16 cellular contexts compared by ENCODE assay signal in the genomic region with DNA sequence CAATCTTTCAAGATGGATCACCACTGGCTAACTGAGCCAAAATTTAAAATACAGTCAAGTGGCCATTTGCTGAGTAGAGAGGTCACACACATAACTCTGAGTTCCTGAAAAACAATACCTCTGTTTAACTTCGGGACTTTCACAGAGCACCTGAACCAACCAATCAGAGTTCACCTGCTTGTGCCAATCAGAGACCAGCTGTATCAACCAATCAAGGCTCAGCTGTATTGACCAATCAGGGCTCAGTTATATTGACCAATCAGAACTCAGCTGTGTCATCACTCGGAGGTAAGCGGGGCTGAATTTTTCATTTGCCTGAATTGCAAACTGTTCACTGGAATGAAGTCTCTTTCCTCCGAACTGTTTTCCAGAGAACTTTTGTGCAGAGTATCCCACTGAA. TPM values are rescaled to one million over a fixed set of nuclear protein-coding genes. Genes with fewer than 3 reads are reported as not detected.
A peak's percentile ranks its signal among the peaks of the same experiment; 100 is the strongest.
DNase-seq lines count a peak whose midpoint lies in the region; ATAC-seq and TF ChIP-seq lines count a peak whose summit lies in the region.
"Had no signal": no experiment of that assay in that cellular context is flagged by ENCODE, and none has a peak within 500 bp of the region (broad histone marks: within the 10 kb centered on the region; RNA-seq: fewer than 3 reads in every experiment).

No MANE protein-coding gene starts in this region.

- H3K4me3 Mint-ChIP-seq in WTC11 = no peak overlapping the region
- H3K4me3 Mint-ChIP-seq: CD4-positive, CD25-positive, alpha-beta regulatory T cell; GM23338 had no signal

- H3K4me3 ChIP-seq in GM12865 (ENCODE audit: low read depth, low read length) (no peak overlapping the region), Karpas-422 (ENCODE audit: low read length) (no peak overlapping the region)
- H3K4me3 ChIP-seq: A549, BLaER1, GM23338 had no signal

- ATAC-seq in WTC11 (no peak; the same call in 1 of the 2 replicates), HG03159 (IDR thresholded peaks at IDR 0.05; ENCODE audit: unreplicated experiment) (no peak)
- ATAC-seq: A549, GM23338 had no signal

- H3K9me3 Mint-ChIP-seq in WTC11 = peaks cover 24% of the 10 kb centered on the region

- no peaks in the 10 kb centered on the region for H4K20me1 ChIP-seq in Karpas-422 (ENCODE audit: insufficient read depth, low read depth, low read length)
- H4K20me1 ChIP-seq: BLaER1 had no signal

- H3K9ac ChIP-seq in Karpas-422 (ENCODE audit: low read length) = no peak overlapping the region
- H3K9ac ChIP-seq: BLaER1 had no signal

- POLR2A ChIA-PET in WTC11 (lab: Charles Lee) = interaction anchor here (0.5 kb wide), 1 partner anchor 1931 kb away, joined by 3 read pairs; no protein-coding TSS in a partner anchor

- no peak overlapping the region for H3K4me2 ChIP-seq in Karpas-422 (ENCODE audit: low read depth, low read length, poor library complexity, severe bottlenecking)
- H3K4me2 ChIP-seq: A549, BLaER1, GM23338 had no signal

- H3K36me3 Mint-ChIP-seq in WTC11 = peaks cover 15% of the 10 kb centered on the region
- H3K36me3 Mint-ChIP-seq: CD4-positive, CD25-positive, alpha-beta regulatory T cell had no signal

- peaks cover 5% of the 10 kb centered on the region; the same call in 1 of the 2 replicates for H3K27me3 Mint-ChIP-seq in WTC11 (ENCODE audit: low read depth)

- H3K27ac ChIP-seq in Karpas-422 (ENCODE audit: low read length) = no peak overlapping the region
- H3K27ac ChIP-seq: A549, BLaER1 had no signal

- TF ChIP-seq CTCF in GM12865 (IDR thresholded peaks at IDR 0.05; ENCODE audit: insufficient read depth, low read depth, low read length, missing control alignments) = no peak
- TF ChIP-seq CTCF in WTC11 (IDR thresholded peaks at IDR 0.05) = no peak

- H3K36me3 ChIP-seq in Karpas-422 (ENCODE audit: insufficient read depth, low read length) = no peaks in the 10 kb centered on the region
- H3K36me3 ChIP-seq: BLaER1 had no signal

- peaks cover 5% of the 10 kb centered on the region; the same call in 1 of the 2 replicates for H3K4me1 ChIP-seq in Karpas-422 (ENCODE audit: low read length)
- H3K4me1 ChIP-seq: A549, BLaER1 had no signal

- peak; percentile 2 for DNase-seq in GM12865 (ENCODE audit: low read depth)
- DNase-seq in Karpas-422 = peak; percentile 55
- DNase-seq in WTC11 (ENCODE audit: low spot score) = no peak
- no peak for DNase-seq in AG20443 (ENCODE audit: low spot score)
- DNase-seq in SIG-M5 treated with dmso at 0.1 percent for 504 hours (lab: John Stamatoyannopoulos, UW; ENCODE audit: unreplicated experiment) = no peak
- DNase-seq: AML-193; Calu3; CD4-positive, CD25-positive, alpha-beta regulatory T cell; DMS 273 treated with DMSO at 0.1 percent for 48 hours; DMS79; H7 had no signal

- CTCF ChIA-PET in WTC11 (lab: Charles Lee) = interaction anchor here (0.7 to 0.9 kb wide), 2 partner anchors 12 to 214 kb away, joined by 3 read pairs; no protein-coding TSS in a partner anchor

- H3K4me1 Mint-ChIP-seq in WTC11 = no peaks in the 10 kb centered on the region; the same call in 1 of the 2 replicates
- H3K4me1 Mint-ChIP-seq: CD4-positive, CD25-positive, alpha-beta regulatory T cell had no signal

- 0 out of 2 replicates have a peak, but pooled peaks cover 4% of the 10 kb centered on the region for H3K9me3 ChIP-seq in Karpas-422 (ENCODE audit: low read length)

- no peaks in the 10 kb centered on the region for H3K79me2 ChIP-seq in Karpas-422 (ENCODE audit: low read length)

- no peaks in the 10 kb centered on the region for H3K9me2 ChIP-seq in Karpas-422 (replicated peaks; ENCODE audit: insufficient read depth, low read length)

- no peak overlapping the region for H2AFZ ChIP-seq in Karpas-422 (ENCODE audit: low read length)
- H2AFZ ChIP-seq: GM23338 had no signal

- H3K27me3 ChIP-seq in Karpas-422 (ENCODE audit: low read length) = no peaks in the 10 kb centered on the region
- H3K27me3 ChIP-seq: BLaER1 had no signal

- no peak overlapping the region for H3K27ac Mint-ChIP-seq in WTC11
- H3K27ac Mint-ChIP-seq: CD4-positive, CD25-positive, alpha-beta regulatory T cell; GM23338 had no signal

TF ChIP-seq in WTC11, 78 proteins besides CTCF, POLR2A, EP300 and RAD21:
- TF ChIP-seq NFE2L1 (CRISPR knock-in tag; IDR thresholded peaks at IDR 0.05) = no peak
- TF ChIP-seq NFYB (CRISPR knock-in tag; conservative IDR thresholded peaks at IDR 0.05; ENCODE audit: low read depth) = peak; percentile 42; the same call in 1 of the 2 replicates

RNA-seq across cellular contexts. Expression of a gene that starts 10.0 kb away (rescaled TPM):
- total RNA-seq in Karpas-422 (2014; rRNA removed; shearing (Covaris generic); ENCODE audit: low replicate concordance) = not detected in 2 replicates
- 3.4 to 4.8 TPM (median 4.7 TPM) in 3 replicates for total RNA-seq in WTC11 (2021)
- total RNA-seq: Calu3; CD4-positive, CD25-positive, alpha-beta regulatory T cell; G401 had no signal

Comparison
In these comparisons a context has a peak if more than half of its experiments do, and no peak if none do; other contexts are left out.
1. DNase-seq: peak in GM12865 (single experiment) and Karpas-422 (single experiment); none in WTC11 (single experiment), AG20443 (single experiment) and SIG-M5 treated with dmso at 0.1 percent for 504 hours (single experiment).